In the genomic region with DNA sequence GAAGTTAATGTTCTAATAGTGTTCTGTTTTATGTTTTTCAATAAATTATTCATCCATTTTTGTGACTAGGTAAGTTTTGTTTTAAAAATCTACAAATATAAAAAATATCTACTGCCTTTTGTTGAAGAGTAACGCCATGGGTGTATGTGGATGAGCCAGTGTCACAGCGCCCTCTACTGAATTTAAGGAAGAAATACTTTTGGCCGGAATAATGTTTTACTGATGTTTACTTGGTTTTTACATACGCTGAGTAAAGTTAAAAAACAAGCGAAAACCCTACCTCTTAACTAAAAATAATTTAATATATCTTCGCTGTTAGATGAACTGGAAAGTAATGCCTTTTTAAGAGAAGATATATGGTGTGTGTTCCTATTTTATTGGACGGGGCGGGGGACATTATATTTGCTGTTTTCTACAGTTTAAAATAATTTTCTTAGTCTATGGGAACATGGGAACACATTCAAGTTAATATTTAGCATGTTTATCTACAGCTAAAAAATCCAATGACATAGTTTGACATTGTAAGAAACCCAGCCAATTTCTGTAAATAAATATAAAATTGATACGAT, we compare ENCODE assay signal across 9 cellular contexts.
DNase-seq lines count a peak whose midpoint lies in the region; ATAC-seq and TF ChIP-seq lines count a peak whose summit lies in the region.
"Had no signal": no experiment of that assay in that cellular context is flagged by ENCODE, and none has a peak within 500 bp of the region (broad histone marks: within the 10 kb centered on the region; RNA-seq: fewer than 3 reads in every experiment).

No MANE protein-coding gene starts in this region.

- ATAC-seq in GM18505 (IDR thresholded peaks at IDR 0.05; ENCODE audit: unreplicated experiment) (peak; percentile 56), HG02981 (IDR thresholded peaks at IDR 0.05; ENCODE audit: unreplicated experiment) (peak; percentile 84)

- intact Hi-C loops in CD14-positive monocyte (cut with micrococcal nuclease) = loop anchor here (2.0 kb wide), 1 partner anchor 334 kb away; no protein-coding TSS in a partner anchor

- no peak overlapping the region for H3K4me3 ChIP-seq in astrocyte of the cerebellum (ENCODE audit: low read depth, low read length)
- H3K4me3 ChIP-seq: SJCRH30 had no signal

- no peak for TF ChIP-seq POLR2A in GM18505 (IDR thresholded peaks at IDR 0.05; ENCODE audit: borderline replicate concordance, extremely low read depth, insufficient read depth, insufficient read length)

- in situ Hi-C loops in astrocyte of the cerebellum (cut with HindIII; ENCODE audit: low sequenced_read_pairs) = loop anchor here (10.0 kb wide), 2 partner anchors 120 to 330 kb away; no protein-coding TSS in a partner anchor

- H3K4me3 Mint-ChIP-seq in CD14-positive monocyte = no peak overlapping the region

- no peaks in the 10 kb centered on the region for H3K4me1 Mint-ChIP-seq in CD14-positive monocyte

- H3K27me3 Mint-ChIP-seq in CD14-positive monocyte (ENCODE audit: low read depth in 3 of 3) = no peaks in the 10 kb centered on the region

- TF ChIP-seq CTCF in CD14-positive monocyte (IDR thresholded peaks at IDR 0.05) = peak; percentile 86
- TF ChIP-seq CTCF in astrocyte of the cerebellum (IDR thresholded peaks at IDR 0.05; ENCODE audit: low read depth, low read length, missing control alignments) = peak; percentile 65

- no peak overlapping the region for H3K27ac Mint-ChIP-seq in CD14-positive monocyte

- no peak for DNase-seq in CD14-positive monocyte (ENCODE audit: low spot score)
- DNase-seq in NCI-H345 (lab: John Stamatoyannopoulos, UW) = peak; percentile 19
- peak; percentile 37 for DNase-seq in astrocyte of the cerebellum (ENCODE audit: low read depth)
- peak; percentile 66 for DNase-seq in iPS-NIHi11 (ENCODE audit: low spot score)
- peak; percentile 21 for DNase-seq in stromal cell of bone marrow (ENCODE audit: low read depth)
- no peak for DNase-seq in T-helper 9 cell

- H3K36me3 Mint-ChIP-seq in CD14-positive monocyte = no peaks in the 10 kb centered on the region

- peaks cover 0 to 2% (median 0%) of the 10 kb centered on the region in 7 donors for H3K9me3 Mint-ChIP-seq in CD14-positive monocyte

Comparison
In these comparisons a context has a peak if more than half of its experiments do, and no peak if none do; other contexts are left out.
1. DNase-seq: peak in NCI-H345 (single experiment), astrocyte of the cerebellum (single experiment), iPS-NIHi11 (single experiment) and stromal cell of bone marrow (single experiment); none in CD14-positive monocyte (single experiment) and T-helper 9 cell (single experiment).